ENCODE assay signal across 1 cellular context in the genomic region with DNA sequence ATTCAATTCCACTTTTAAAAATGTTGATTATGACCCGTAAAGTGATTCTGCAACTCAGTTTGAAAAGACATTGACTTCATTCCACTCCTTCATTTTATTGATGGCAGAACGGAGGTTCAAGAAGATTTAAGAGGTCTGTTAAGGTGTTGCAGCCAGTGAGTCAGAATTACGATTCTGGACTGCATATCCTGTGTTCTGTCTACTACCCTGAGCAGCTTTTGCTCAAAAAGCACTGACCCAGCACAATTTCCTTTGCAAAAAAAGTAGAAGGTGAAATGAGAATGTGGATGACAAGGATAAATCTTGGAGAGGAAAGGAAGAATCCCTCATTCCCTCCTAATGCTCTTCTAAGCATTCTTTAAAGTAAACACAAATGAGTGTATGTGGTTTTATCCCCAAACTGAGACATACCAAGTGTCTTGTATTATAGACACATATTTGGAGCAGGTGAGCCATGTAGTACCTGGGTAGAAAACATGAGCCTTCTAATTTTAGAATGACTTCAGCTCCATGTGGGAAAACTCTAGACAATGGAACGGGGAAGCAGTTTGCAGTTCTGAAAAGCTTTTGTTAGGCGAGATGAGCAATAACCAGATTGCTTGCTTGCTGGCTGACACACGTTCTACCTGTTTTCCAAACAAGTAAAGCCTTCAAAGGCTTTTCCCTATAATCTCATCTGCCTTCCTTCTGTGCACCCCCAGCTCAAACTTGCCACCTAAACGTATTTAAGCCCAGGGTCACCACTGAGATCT.
TF ChIP-seq lines count a peak whose summit lies in the region.

No MANE protein-coding gene starts in this region.

TF ChIP-seq in HepG2, 621 proteins besides CTCF, POLR2A, EP300 and RAD21:
- TF ChIP-seq GLI4 (CRISPR knock-in tag; IDR thresholded peaks at IDR 0.05; ENCODE audit: borderline replicate concordance) (no peak), ZNF713 (CRISPR knock-in tag; IDR thresholded peaks at IDR 0.05) (no peak), MAFK (conservative IDR thresholded peaks at IDR 0.05 in 1 of 2, IDR thresholded peaks at IDR 0.05 in 1 of 2; ENCODE audit: low read length in 2 of 2) (0 out of 4 replicates have a peak, but pooled peaks have one; percentile 11 to 18), ZNF430 (CRISPR knock-in tag; IDR thresholded peaks at IDR 0.05) (no peak), ZNF331 (CRISPR knock-in tag; IDR thresholded peaks at IDR 0.05) (no peak)
